ENCODE assay signal across 14 cellular contexts in the genomic region with DNA sequence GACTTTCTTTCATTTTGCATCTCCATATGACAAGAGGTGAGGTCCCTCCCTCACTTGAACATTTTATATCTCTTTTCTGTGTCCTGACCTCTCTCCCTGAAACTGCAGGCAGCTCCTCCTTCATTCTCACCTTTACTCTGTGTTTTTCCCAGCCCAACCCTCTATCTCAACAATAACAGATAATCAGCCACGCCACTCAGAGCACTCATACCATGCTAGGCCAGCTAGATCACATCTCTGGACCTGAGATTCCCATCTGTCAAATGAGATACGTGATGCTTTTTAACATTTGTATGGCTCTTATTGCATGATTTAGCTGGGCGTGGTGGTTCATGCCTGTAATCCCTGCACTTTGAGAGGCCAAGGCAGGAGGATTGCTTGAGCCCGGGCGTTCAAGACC.
A peak's percentile ranks its signal among the peaks of the same experiment; 100 is the strongest.
DNase-seq lines count a peak whose midpoint lies in the region; ATAC-seq and TF ChIP-seq lines count a peak whose summit lies in the region.
"Had no signal": no experiment of that assay in that cellular context is flagged by ENCODE, and none has a peak within 500 bp of the region (broad histone marks: within the 10 kb centered on the region; RNA-seq: fewer than 3 reads in every experiment).

No MANE protein-coding gene starts in this region.

- H3K9me3 ChIP-seq in left ventricle myocardium inferior (replicated peaks) (no peaks in the 10 kb centered on the region), parathyroid adenoma (ENCODE audit: control insufficient read depth, low read length) (no peaks in the 10 kb centered on the region), ovary (no peaks in the 10 kb centered on the region)
- H3K9me3 ChIP-seq: BLaER1 treated with 17β-estradiol and CSF1 and Interleukin-3, amounts not matched to agents 10 nM and 100 nM had no signal

- peaks cover 2% of the 10 kb centered on the region for H3K79me2 ChIP-seq in parathyroid adenoma

- H3K27me3 ChIP-seq in left ventricle myocardium inferior (ENCODE audit: low read depth) (no peaks in the 10 kb centered on the region), parathyroid adenoma (ENCODE audit: control insufficient read depth, insufficient read depth, low read length) (no peaks in the 10 kb centered on the region), ovary (no peaks in the 10 kb centered on the region)
- H3K27me3 ChIP-seq: BLaER1 treated with 17β-estradiol and CSF1 and Interleukin-3, amounts not matched to agents 10 nM and 100 nM had no signal

- 71 to 78% (median 78%) methylated on average over 5 of the region's 5 CpGs for WGBS in ovary, 3 donors

- TF ChIP-seq CTCF in left ventricle myocardium inferior (IDR thresholded peaks at IDR 0.05; ENCODE audit: borderline replicate concordance) (no peak), parathyroid adenoma (IDR thresholded peaks at IDR 0.05) (no peak), ovary (IDR thresholded peaks at IDR 0.05) (no peak)

- H3K4me1 ChIP-seq in left ventricle myocardium inferior, result peaks cover 85% of the 10 kb centered on the region
- peaks cover 41% of the 10 kb centered on the region for H3K4me1 ChIP-seq in parathyroid adenoma
- H3K4me1 ChIP-seq in ovary (ENCODE audit: insufficient read depth), result peaks cover 3% of the 10 kb centered on the region

- no peak overlapping the region for H3K4me3 ChIP-seq in left ventricle myocardium inferior
- no peak overlapping the region for H3K4me3 ChIP-seq in parathyroid adenoma (ENCODE audit: low read depth, low read length)
- no peak overlapping the region for H3K4me3 ChIP-seq in ovary
- H3K4me3 ChIP-seq: BLaER1 treated with 17β-estradiol and CSF1 and Interleukin-3, amounts not matched to agents 10 nM and 100 nM had no signal

- no peak overlapping the region for H3K4me2 ChIP-seq in parathyroid adenoma (ENCODE audit: low read length)
- H3K4me2 ChIP-seq: BLaER1 treated with 17β-estradiol and CSF1 and Interleukin-3, amounts not matched to agents 10 nM and 100 nM had no signal

- no peak for TF ChIP-seq EP300 in ovary (IDR thresholded peaks at IDR 0.05)

- DNase-seq in left ventricle myocardium inferior (no peak), Right ventricle myocardium superior (no peak), left colon (no peak), T-helper 2 cell (no peak), ovary (no peak)
- DNase-seq: ACHN; Calu3; CD4-positive, alpha-beta T cell; DMS 273 treated with DMSO at 0.1 percent for 48 hours; GOT3; H9 had no signal

- peak overlapping the region; percentile 33 for H3K27ac ChIP-seq in left ventricle myocardium inferior (replicated peaks)
- peak overlapping the region; percentile 59 for H3K27ac ChIP-seq in parathyroid adenoma
- no peak overlapping the region for H3K27ac ChIP-seq in ovary
- H3K27ac ChIP-seq: BLaER1 treated with 17β-estradiol and CSF1 and Interleukin-3, amounts not matched to agents 10 nM and 100 nM had no signal

- ATAC-seq in Right ventricle myocardium superior (ENCODE audit: poor library complexity) (no peak), left colon (peak; percentile 85), GM18858 (IDR thresholded peaks at IDR 0.05; ENCODE audit: unreplicated experiment) (no peak)

- intact Hi-C loops in left ventricle myocardium inferior (cut with micrococcal nuclease), result loop anchor here (10.0 kb wide), 1 partner anchor 86 kb away; no protein-coding TSS in a partner anchor
- intact Hi-C loops in Right ventricle myocardium superior (cut with DNase I), result no loop called here
- intact Hi-C loops in left colon (cut with DNase I, micrococcal nuclease), result no loop called here
- intact Hi-C loops in ovary (cut with DNase I), result loop anchor here in 2 of 4 donors (5.0 to 10.0 kb wide), 4 partner anchors 61 to 266 kb away; a partner anchor contains a TSS

- H2AFZ ChIP-seq in parathyroid adenoma, result peak overlapping the region; percentile 33

- H3K9ac ChIP-seq in parathyroid adenoma, result no peak overlapping the region
- H3K9ac ChIP-seq: BLaER1 treated with 17β-estradiol and CSF1 and Interleukin-3, amounts not matched to agents 10 nM and 100 nM had no signal

- H3K36me3 ChIP-seq in left ventricle myocardium inferior (peaks cover 21% of the 10 kb centered on the region), parathyroid adenoma (ENCODE audit: control insufficient read depth, insufficient read depth, low read length) (no peaks in the 10 kb centered on the region), ovary (no peaks in the 10 kb centered on the region)
- H3K36me3 ChIP-seq: BLaER1 treated with 17β-estradiol and CSF1 and Interleukin-3, amounts not matched to agents 10 nM and 100 nM had no signal

- no peak for TF ChIP-seq POLR2A in ovary (IDR thresholded peaks at IDR 0.05)

Comparison
In these comparisons a context has a peak if more than half of its experiments do, and no peak if none do; other contexts are left out.
1. H3K27ac ChIP-seq: peak in left ventricle myocardium inferior (single experiment) and parathyroid adenoma (single experiment); none in ovary (0 of 2).